Comparison of ENCODE assay signal across 22 cellular contexts in the genomic region with DNA sequence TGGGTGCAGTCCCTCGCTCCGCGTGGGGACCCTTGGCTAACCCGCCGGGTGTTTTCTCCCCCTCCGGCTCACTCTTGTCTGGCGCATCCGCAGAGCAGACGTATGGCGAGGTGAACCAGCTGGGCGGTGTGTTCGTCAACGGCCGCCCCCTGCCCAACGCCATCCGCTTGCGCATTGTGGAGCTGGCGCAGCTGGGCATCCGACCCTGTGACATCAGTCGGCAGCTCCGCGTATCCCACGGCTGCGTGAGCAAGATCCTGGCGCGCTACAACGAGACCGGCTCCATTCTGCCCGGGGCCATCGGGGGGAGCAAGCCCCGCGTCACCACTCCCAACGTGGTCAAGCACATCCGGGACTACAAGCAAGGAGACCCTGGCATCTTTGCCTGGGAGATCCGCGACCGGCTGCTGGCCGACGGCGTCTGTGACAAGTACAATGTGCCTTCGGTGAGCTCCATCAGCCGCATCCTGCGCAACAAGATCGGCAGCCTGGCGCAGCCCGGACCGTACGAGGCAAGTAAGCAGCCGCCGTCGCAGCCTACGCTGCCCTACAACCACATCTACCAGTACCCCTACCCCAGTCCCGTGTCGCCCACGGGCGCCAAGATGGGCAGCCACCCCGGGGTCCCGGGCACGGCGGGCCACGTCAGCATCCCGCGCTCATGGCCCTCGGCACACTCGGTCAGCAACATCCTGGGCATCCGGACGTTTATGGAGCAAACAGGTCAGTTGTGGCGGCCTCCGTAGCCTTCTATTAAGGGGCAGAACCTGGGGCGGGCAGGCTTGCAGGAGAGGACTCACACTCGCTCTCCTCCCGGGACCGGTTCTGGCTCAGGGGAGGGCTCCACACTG. TPM values are rescaled to one million over a fixed set of nuclear protein-coding genes. Genes with fewer than 3 reads are reported as not detected.
DNase-seq lines count a peak whose midpoint lies in the region; ATAC-seq and TF ChIP-seq lines count a peak whose summit lies in the region.
"Had no signal": no experiment of that assay in that cellular context is flagged by ENCODE, and none has a peak within 500 bp of the region (broad histone marks: within the 10 kb centered on the region; RNA-seq: fewer than 3 reads in every experiment).

No MANE protein-coding gene starts in this region.

- TF ChIP-seq CTCF in WTC11 (IDR thresholded peaks at IDR 0.05) (no peak), suprapubic skin (IDR thresholded peaks at IDR 0.05) (no peak)

- no peak for TF ChIP-seq EP300 in suprapubic skin (IDR thresholded peaks at IDR 0.05)

- H3K27ac Mint-ChIP-seq in WTC11, result no peak overlapping the region
- H3K27ac Mint-ChIP-seq in activated CD4-positive, alpha-beta memory T cell treated with anti-CD3 and anti-CD28 coated beads, Interleukin-2, amount 10 ng/mL, durations not matched to agents 7 days and 5 days, result no peak overlapping the region
- H3K27ac Mint-ChIP-seq: activated CD4-positive, alpha-beta memory T cell treated with anti-CD3 and anti-CD28 coated beads for 36 hours; IgD-negative memory B cell had no signal

- no peak overlapping the region for H3K27ac ChIP-seq in suprapubic skin
- H3K27ac ChIP-seq: BLaER1, colonic mucosa, foreskin keratinocyte had no signal

- POLR2A ChIA-PET in WTC11 (lab: Charles Lee), result no interaction called here
- POLR2A ChIA-PET in activated CD4-positive, alpha-beta memory T cell treated with anti-CD3 and anti-CD28 coated beads, Interleukin-2, amount 10 ng/mL, durations not matched to agents 7 days and 5 days (lab: Charles Lee), result no interaction called here

- peaks cover 44% of the 10 kb centered on the region for H3K4me1 ChIP-seq in suprapubic skin
- H3K4me1 ChIP-seq: BLaER1, colonic mucosa, foreskin keratinocyte had no signal

- 38% methylated on average over 28 of the region's 73 CpGs for WGBS in suprapubic skin

- H3K4me3 ChIP-seq in suprapubic skin, result peak overlapping the region; percentile 39
- H3K4me3 ChIP-seq: BLaER1, colonic mucosa, smooth muscle cell had no signal

- peaks cover 53% of the 10 kb centered on the region for H3K4me1 Mint-ChIP-seq in WTC11
- no peaks in the 10 kb centered on the region for H3K4me1 Mint-ChIP-seq in activated CD4-positive, alpha-beta memory T cell treated with anti-CD3 and anti-CD28 coated beads, Interleukin-2, amount 10 ng/mL, durations not matched to agents 7 days and 5 days
- H3K4me1 Mint-ChIP-seq: IgD-negative memory B cell had no signal

- no peak for TF ChIP-seq POLR2A in suprapubic skin (IDR thresholded peaks at IDR 0.05)

- H3K9me3 Mint-ChIP-seq in WTC11, result no peaks in the 10 kb centered on the region
- H3K9me3 Mint-ChIP-seq in activated CD4-positive, alpha-beta memory T cell treated with anti-CD3 and anti-CD28 coated beads, Interleukin-2, amount 10 ng/mL, durations not matched to agents 7 days and 5 days, result no peaks in the 10 kb centered on the region
- H3K9me3 Mint-ChIP-seq: activated CD4-positive, alpha-beta memory T cell treated with anti-CD3 and anti-CD28 coated beads for 36 hours; activated naive CD4-positive, alpha-beta T cell treated with anti-CD3 and anti-CD28 coated beads, Interleukin-2, amount 50 U/mL, for 72 hours; activated T-cell treated with anti-CD3 and anti-CD28 coated beads, Interleukin-2, amount 50 U/mL, for 72 hours had no signal

- no peaks in the 10 kb centered on the region for H3K36me3 ChIP-seq in suprapubic skin
- H3K36me3 ChIP-seq: BLaER1, colonic mucosa had no signal

- DNase-seq in NCI-H1105 (lab: John Stamatoyannopoulos, UW) (peak; percentile 9), NCI-H1105 treated with DMSO at 0.1 percent for 48 hours (lab: John Stamatoyannopoulos, UW) (no peak), WTC11 (ENCODE audit: low spot score) (peak; percentile 36), mesenteric fat pad (ENCODE audit: low spot score) (peak; percentile 85), suprapubic skin (ENCODE audit: low spot score in 2 of 2) (no peak), DMS53 (lab: John Stamatoyannopoulos, UW) (no peak), NCI-H1436 treated with DMSO at 0.1 percent for 48 hours (lab: John Stamatoyannopoulos, UW) (no peak)
- DNase-seq in activated CD4-positive, alpha-beta memory T cell treated with anti-CD3 and anti-CD28 coated beads, Interleukin-2, amount 10 ng/mL, durations not matched to agents 7 days and 5 days, result no peak
- DNase-seq: activated CD4-positive, alpha-beta memory T cell treated with anti-CD3 and anti-CD28 coated beads for 36 hours; activated T-cell treated with anti-CD3 and anti-CD28 coated beads, Interleukin-2, amount 50 U/mL, for 72 hours; colonic mucosa; foreskin keratinocyte; NCI-H187 treated with DMSO at 0.1 percent for 48 hours; NCI-H446 treated with DMSO at 0.1 percent for 48 hours; stimulated activated CD4-positive, alpha-beta T cell treated with anti-CD3 and anti-CD28 coated beads, Interleukin-4, amount 100 ng/mL, for 4 hours; substantia nigra had no signal

- no peaks in the 10 kb centered on the region for H3K9me3 ChIP-seq in suprapubic skin
- H3K9me3 ChIP-seq: colonic mucosa had no signal

- peaks cover 100% of the 10 kb centered on the region for H3K27me3 ChIP-seq in suprapubic skin

- H3K36me3 Mint-ChIP-seq in WTC11, result peaks cover 4% of the 10 kb centered on the region; the same call in 1 of the 2 replicates
- peaks cover 6% of the 10 kb centered on the region for H3K36me3 Mint-ChIP-seq in activated CD4-positive, alpha-beta memory T cell treated with anti-CD3 and anti-CD28 coated beads, Interleukin-2, amount 10 ng/mL, durations not matched to agents 7 days and 5 days (ENCODE audit: low read depth)
- H3K36me3 Mint-ChIP-seq: activated CD4-positive, alpha-beta memory T cell treated with anti-CD3 and anti-CD28 coated beads for 36 hours; IgD-negative memory B cell had no signal

- H3K4me3 Mint-ChIP-seq in WTC11, result peak overlapping the region; percentile 59
- no peak overlapping the region for H3K4me3 Mint-ChIP-seq in activated CD4-positive, alpha-beta memory T cell treated with anti-CD3 and anti-CD28 coated beads, Interleukin-2, amount 10 ng/mL, durations not matched to agents 7 days and 5 days
- H3K4me3 Mint-ChIP-seq: activated CD4-positive, alpha-beta memory T cell treated with anti-CD3 and anti-CD28 coated beads for 36 hours; activated T-cell treated with anti-CD3 and anti-CD28 coated beads, Interleukin-2, amount 50 U/mL, for 72 hours had no signal

- peaks cover 98% of the 10 kb centered on the region for H3K27me3 Mint-ChIP-seq in WTC11 (ENCODE audit: low read depth)
- H3K27me3 Mint-ChIP-seq in activated CD4-positive, alpha-beta memory T cell treated with anti-CD3 and anti-CD28 coated beads, Interleukin-2, amount 10 ng/mL, durations not matched to agents 7 days and 5 days, result peaks cover 83% of the 10 kb centered on the region

- CTCF ChIA-PET in WTC11 (lab: Charles Lee), result interaction anchor here (0.5 to 7.3 kb wide), 11 partner anchors 8 to 195 kb away, joined by 3 to 131 read pairs (median 4); no protein-coding TSS in a partner anchor
- CTCF ChIA-PET in activated CD4-positive, alpha-beta memory T cell treated with anti-CD3 and anti-CD28 coated beads, Interleukin-2, amount 10 ng/mL, durations not matched to agents 7 days and 5 days (lab: Charles Lee), result interaction anchor here (1.4 kb wide), 1 partner anchor 13 kb away, joined by 3 read pairs; no protein-coding TSS in a partner anchor

- ATAC-seq in WTC11, result no peak
- ATAC-seq: activated naive CD4-positive, alpha-beta T cell treated with anti-CD3 and anti-CD28 coated beads, Interleukin-2, amount 50 U/mL, for 72 hours; activated T-cell treated with anti-CD3 and anti-CD28 coated beads, Interleukin-2, amount 50 U/mL, for 72 hours; foreskin keratinocyte had no signal

TF ChIP-seq in WTC11, 78 proteins besides CTCF, POLR2A, EP300 and RAD21:
- TF ChIP-seq OVOL2 (CRISPR knock-in tag; IDR thresholded peaks at IDR 0.05; ENCODE audit: borderline replicate concordance), result no peak
- 0 out of 2 replicates have a peak, but pooled peaks have one; percentile 13 for TF ChIP-seq ETV6 (CRISPR knock-in tag; IDR thresholded peaks at IDR 0.05)
- TF ChIP-seq ZBTB43 (CRISPR knock-in tag; IDR thresholded peaks at IDR 0.05), result 0 out of 2 replicates have a peak, but pooled peaks have one; percentile 39
- no peak for TF ChIP-seq NFATC4 (CRISPR knock-in tag; IDR thresholded peaks at IDR 0.05)

RNA-seq across cellular contexts. Expression of gene PAX1, which starts 1.1 kb away (rescaled TPM):
- total RNA-seq in WTC11 (2021) (not detected in 3 replicates), mesenteric fat pad (not detected), suprapubic skin (under 1 TPM in 2 of 4 donors, not detected in 2; 0.08 to 0.21 TPM)
- total RNA-seq in activated CD4-positive, alpha-beta memory T cell treated with anti-CD3 and anti-CD28 coated beads, Interleukin-2, amount 10 ng/mL, durations not matched to agents 7 days and 5 days, result not detected
- total RNA-seq: activated CD4-positive, alpha-beta memory T cell treated with anti-CD3 and anti-CD28 coated beads for 36 hours; activated naive CD4-positive, alpha-beta T cell treated with anti-CD3 and anti-CD28 coated beads, Interleukin-2, amount 50 U/mL, for 72 hours; activated T-cell treated with anti-CD3 and anti-CD28 coated beads, Interleukin-2, amount 50 U/mL, for 72 hours; colonic mucosa; foreskin keratinocyte; liver; osteocyte; smooth muscle cell had no signal

Comparison
In these comparisons a context has a peak if more than half of its experiments do, and no peak if none do; other contexts are left out.
1. DNase-seq: peak in NCI-H1105 (single experiment), WTC11 (single experiment) and mesenteric fat pad (single experiment); none in NCI-H1105 treated with DMSO at 0.1 percent for 48 hours (single experiment), suprapubic skin (0 of 2), activated CD4-positive, alpha-beta memory T cell treated with anti-CD3 and anti-CD28 coated beads, Interleukin-2, amount 10 ng/mL, durations not matched to agents 7 days and 5 days (single experiment), DMS53 (single experiment) and NCI-H1436 treated with DMSO at 0.1 percent for 48 hours (single experiment).